In genomic region chr1:212775241-212775640, GRCh38 we compare ENCODE assay signal across 20 cellular contexts.
"Had no signal": no experiment of that assay in that cellular context is flagged by ENCODE, and none has a peak within 500 bp of the region (broad histone marks: within the 10 kb centered on the region; RNA-seq: fewer than 3 reads in every experiment).

No MANE protein-coding gene starts in this region.

- H3K4me3 Mint-ChIP-seq: effector memory CD8-positive, alpha-beta T cell; immature natural killer cell; memory B cell; mesothelial cell of epicardium; natural killer cell; neural progenitor cell; stimulated activated effector memory CD8-positive, alpha-beta T cell treated with anti-CD3 and anti-CD28 coated beads, Interleukin-12 subunit alpha, Interleukin-12 subunit beta, amount 100 ng/mL, for 72 hours; type B pancreatic cell had no signal

- H3K27ac ChIP-seq: foreskin keratinocyte, lower lobe of right lung, neural progenitor cell, pancreas, suprapubic skin, thyroid gland had no signal

- ATAC-seq: effector memory CD8-positive, alpha-beta T cell; foreskin keratinocyte; lower lobe of right lung; natural killer cell; stimulated activated effector memory CD8-positive, alpha-beta T cell treated with anti-CD3 and anti-CD28 coated beads, Interleukin-12 subunit alpha, Interleukin-12 subunit beta, amount 100 ng/mL, for 72 hours had no signal

- H3K9me3 Mint-ChIP-seq: memory B cell had no signal

- H3K4me3 ChIP-seq: left lung, lower lobe of right lung, neural progenitor cell, pancreas, suprapubic skin, thyroid gland had no signal

- DNase-seq: effector memory CD8-positive, alpha-beta T cell; immature natural killer cell; left lung; lower lobe of right lung; natural killer cell; nucleus accumbens; pancreas; right cardiac atrium; stimulated activated CD4-positive, alpha-beta T cell treated with anti-CD3 and anti-CD28 coated beads, Interleukin-4, amount 100 ng/mL, for 1 hour; stimulated activated CD8-positive, alpha-beta memory T cell treated with anti-CD3 and anti-CD28 coated beads, Interleukin-4, amount 100 ng/mL, for 48 hours; stimulated activated naive CD8-positive, alpha-beta T cell treated with anti-CD3 and anti-CD28 coated beads, Interleukin-15, Interleukin-2, amounts not matched to agents 100 U/mL and 50 U/mL, for 24 hours; thyroid gland had no signal

- H3K4me1 Mint-ChIP-seq: mesothelial cell of epicardium, neural progenitor cell had no signal

- H3K27ac Mint-ChIP-seq: mesothelial cell of epicardium, natural killer cell, neural progenitor cell, progenitor cell of endocrine pancreas, type B pancreatic cell had no signal

- H3K27me3 ChIP-seq: foreskin keratinocyte, left lung, neural progenitor cell, pancreas, suprapubic skin, thyroid gland had no signal

- H3K27me3 Mint-ChIP-seq: effector memory CD8-positive, alpha-beta T cell; memory B cell; progenitor cell of endocrine pancreas; type B pancreatic cell had no signal
